Comparison of ENCODE assay signal across 23 cellular contexts in the genomic region with DNA sequence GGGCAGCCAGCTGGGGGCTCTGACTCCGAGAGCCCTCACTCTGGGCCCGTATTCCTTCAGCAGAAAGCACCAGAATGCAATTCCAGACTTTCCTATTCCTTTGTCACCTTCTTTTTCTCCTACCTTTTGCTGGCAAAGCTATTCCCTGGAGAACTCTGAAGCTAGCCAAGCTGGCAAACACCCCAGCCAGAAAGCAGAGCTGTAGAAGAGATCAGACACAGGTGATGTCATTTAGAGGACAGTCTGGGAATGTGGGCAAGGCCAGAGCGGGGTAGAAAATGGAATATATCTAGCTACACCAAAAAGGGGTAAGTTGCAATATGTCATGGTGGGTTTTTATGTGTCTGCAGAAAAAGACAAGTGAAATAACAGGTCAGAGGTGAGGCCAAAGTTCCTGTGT.
"Had no signal": no experiment of that assay in that cellular context is flagged by ENCODE, and none has a peak within 500 bp of the region (broad histone marks: within the 10 kb centered on the region; RNA-seq: fewer than 3 reads in every experiment).

No MANE protein-coding gene starts in this region.

- H3K4me3 ChIP-seq: ascending aorta, K562, SJCRH30 had no signal

- H3K27ac ChIP-seq: ascending aorta, SJCRH30, VCaP had no signal

- ATAC-seq: activated naive CD4-positive, alpha-beta T cell treated with anti-CD3 and anti-CD28 coated beads, Interleukin-2, amount 50 U/mL, for 72 hours; activated naive CD8-positive, alpha-beta T cell treated with anti-CD3 and anti-CD28 coated beads, Interleukin-2, amount 50 U/mL, for 24 hours; activated T-cell treated with anti-CD3 and anti-CD28 coated beads, Interleukin-2, amount 50 U/mL, for 4 hours; K562 had no signal

- H3K9me3 ChIP-seq: ascending aorta, SJCRH30, SK-N-SH had no signal

- H3K27me3 ChIP-seq: ascending aorta, SJCRH30 had no signal

- DNase-seq: activated CD4-positive, alpha-beta memory T cell treated with anti-CD3 and anti-CD28 coated beads for 36 hours; activated CD4-positive, alpha-beta T cell treated with anti-CD3 and anti-CD28 coated beads, Interleukin-2, amount 10 ng/mL, durations not matched to agents 7 days and 5 days; activated CD4-positive, CD25-positive, alpha-beta regulatory T cell; activated CD8-positive, alpha-beta memory T cell treated with anti-CD3 and anti-CD28 coated beads for 24 hours; activated effector memory CD4-positive, alpha-beta T cell treated with anti-CD3 and anti-CD28 coated beads, Interleukin-2, amount 50 U/mL, for 16 hours; activated naive CD4-positive, alpha-beta T cell treated with Interleukin-2 at 50 U/mL for 16 hours; activated naive CD8-positive, alpha-beta T cell treated with anti-CD3 and anti-CD28 coated beads, Interleukin-2, amount 50 U/mL, for 24 hours; activated T-cell treated with anti-CD3 and anti-CD28 coated beads, Interleukin-2, amount 50 U/mL, for 4 hours; amniotic stem cell; Karpas-422; MM.1S; NCI-H1105; NCI-H1436; NCI-H1694 treated with DMSO at 0.1 percent for 48 hours; NCI-H2081 treated with DMSO at 0.1 percent for 48 hours; NCI-H524; SJCRH30; SK-N-SH; T-helper 1 cell had no signal

- H3K4me1 ChIP-seq: ascending aorta, SJCRH30 had no signal
